Comparison of ENCODE assay signal across 6 cellular contexts in the genomic region with DNA sequence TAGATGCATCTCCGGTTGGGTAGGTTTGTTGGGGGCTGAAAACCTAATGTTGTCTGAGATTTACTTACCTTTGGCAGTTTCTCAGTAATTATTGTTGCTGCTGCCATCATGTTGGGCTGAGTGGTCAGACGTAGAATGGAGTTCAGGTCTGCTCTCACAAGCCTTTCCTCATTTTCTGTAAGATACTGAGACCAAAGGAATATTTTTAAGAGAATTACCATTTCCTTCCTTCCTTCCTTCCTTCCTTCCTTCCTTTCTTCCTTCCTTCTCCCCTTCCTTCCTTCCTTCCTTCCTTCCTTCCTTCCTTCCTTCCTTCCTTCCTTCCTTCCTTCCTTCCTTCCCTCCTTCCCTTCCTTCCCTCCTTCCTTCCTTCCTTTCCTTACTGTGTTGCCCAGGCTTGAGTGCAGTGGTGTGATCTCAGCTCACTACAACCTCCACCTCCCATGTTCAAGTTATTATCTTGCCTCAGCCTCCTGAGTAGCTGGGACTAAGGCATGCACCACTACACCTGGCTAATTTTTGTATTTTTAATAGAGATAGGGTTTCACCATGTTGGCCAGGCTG.
DNase-seq lines count a peak whose midpoint lies in the region; ATAC-seq, FAIRE-seq and TF ChIP-seq lines count a peak whose summit lies in the region.
"Not testable (repeated sequence)": the region's sequence is repeated elsewhere in the genome, so short reads cannot be mapped to it uniquely, and the experiment has no call there.

No MANE protein-coding gene starts in this region.

- not testable (repeated sequence) for H3K27me3 Mint-ChIP-seq in neural crest cell (ENCODE audit: low read depth)

- peaks cover 13% of the 10 kb centered on the region for H3K36me3 Mint-ChIP-seq in neural crest cell (ENCODE audit: low read depth)

- H3K9me3 Mint-ChIP-seq in neural crest cell, result not testable (repeated sequence)

- not testable (repeated sequence) for H3K27me3 ChIP-seq in A673 (replicated peaks; ENCODE audit: insufficient read depth, low read depth, low read length, poor library complexity); HepG2 (ENCODE audit: control insufficient read depth in 1 of 2, insufficient read depth in 2 of 2, low read length in 2 of 2); osteoblast (ENCODE audit: insufficient read depth, low read length)

- H3K4me3 ChIP-seq in A673 (ENCODE audit: low read depth, low read length, poor library complexity, severe bottlenecking); HEK293 (ENCODE audit: low read depth, low read length); SK-N-MC; HepG2 (replicated peaks in 1 of 3; ENCODE audit: insufficient read depth in 1 of 3, low read depth in 2 of 3, low read length in 3 of 3); osteoblast (ENCODE audit: insufficient read depth, low read length): not testable (repeated sequence)

- H3K4me3 Mint-ChIP-seq in neural crest cell, result not testable (repeated sequence)

- not testable (repeated sequence) for H2AFZ ChIP-seq in HepG2 (ENCODE audit: low read length); osteoblast (ENCODE audit: low read length)

- H3K4me2 ChIP-seq in HepG2 (ENCODE audit: low read depth, low read length); osteoblast (ENCODE audit: insufficient read depth, low read length): not testable (repeated sequence)

- H3K36me3 ChIP-seq in A673 (ENCODE audit: insufficient read depth, low read length, poor library complexity, severe bottlenecking); HEK293 (ENCODE audit: control insufficient read depth in 2 of 2, insufficient read depth in 1 of 2, low read length in 2 of 2); HepG2 (replicated peaks in 1 of 2; ENCODE audit: control insufficient read depth in 1 of 2, insufficient read depth in 2 of 2, low read length in 2 of 2); osteoblast (ENCODE audit: insufficient read depth, low read length): not testable (repeated sequence)
- peaks cover 22% of the 10 kb centered on the region for H3K36me3 ChIP-seq in SK-N-MC (ENCODE audit: insufficient read depth, low read length)

- in situ Hi-C loops in HepG2 (cut with HindIII; ENCODE audit: extremely low pct_ligation_motif_present, low pct_unique_long_range_greater_than_20kb), result not testable (repeated sequence)

- BruUV-seq in A673 (replicated peaks; lab: Mats Ljungman, UMichigan); HepG2 (replicated peaks; lab: Mats Ljungman, UMichigan): not testable (repeated sequence)

- not testable (repeated sequence) for FAIRE-seq in HepG2 (lab: Jason Lieb, UNC)

- H3K27ac Mint-ChIP-seq in neural crest cell (ENCODE audit: unreplicated experiment), result peak overlapping the region; percentile 51

- not testable (repeated sequence) for TF ChIP-seq EP300 in HepG2 (IDR thresholded peaks at IDR 0.05; ENCODE audit: low read depth in 2 of 2, low read length in 2 of 2); HepG2 (CRISPR knock-in tag; IDR thresholded peaks at IDR 0.05; ENCODE audit: borderline replicate concordance)

- DNase-seq in A673 (ENCODE audit: low spot score) (peak; percentile 88), osteoblast (ENCODE audit: insufficient read length, low spot score, missing footprints) (peak; percentile 10)
- DNase-seq in SK-N-MC (ENCODE audit: low read depth, low spot score); HepG2 (ENCODE audit: low spot score); neural crest cell (ENCODE audit: low read depth, low spot score): not testable (repeated sequence)

- WGBS in HepG2 (ENCODE audit: low lambda C conversion rate), result 92% methylated on average over 2 of the region's 2 CpGs

- H3K4me1 Mint-ChIP-seq in neural crest cell, result not testable (repeated sequence)

- intact Hi-C loops in A673 (cut with micrococcal nuclease; ENCODE audit: unreplicated experiment), result loop anchor here (1.0 to 10.0 kb wide), 5 partner anchors 118 to 837 kb away; partner anchors contain the start of genes E2F3 and SOX4
- intact Hi-C loops in HepG2 (cut with micrococcal nuclease; ENCODE audit: unreplicated experiment), result not testable (repeated sequence)

- CTCF ChIA-PET in A673 (lab: Charles Lee); HepG2 (lab: Yijun Ruan, JAX; ENCODE audit: low intra/inter-chr PET ratio, low total read pairs): not testable (repeated sequence)
- CTCF ChIA-PET in HEK293 (lab: Yijun Ruan, JAX), result interaction anchor here (0.6 kb wide), 1 partner anchor 334 kb away, joined by 3 read pairs; no protein-coding TSS in a partner anchor

- not testable (repeated sequence) for TF ChIP-seq CTCF in A673 (conservative IDR thresholded peaks at IDR 0.05; ENCODE audit: low read depth, low read length); HEK293 (tag by site-specific recombination; IDR thresholded peaks at IDR 0.05); HepG2 (CRISPR knock-in tag; IDR thresholded peaks at IDR 0.05); neural crest cell (conservative IDR thresholded peaks at IDR 0.05); osteoblast (IDR thresholded peaks at IDR 0.05; ENCODE audit: extremely low read depth, low read depth, low read length)

- not testable (repeated sequence) for TF ChIP-seq POLR2A in HepG2 (IDR thresholded peaks at IDR 0.05; ENCODE audit: insufficient read depth in 1 of 2, low read depth in 2 of 2, low read length in 2 of 2)

- peaks cover 45% of the 10 kb centered on the region for H3K4me1 ChIP-seq in A673 (ENCODE audit: insufficient read depth, low read length, poor library complexity, severe bottlenecking)
- not testable (repeated sequence) for H3K4me1 ChIP-seq in HEK293 (ENCODE audit: control insufficient read depth, insufficient read depth, low read length); HepG2 (ENCODE audit: insufficient read depth, low read length)
- H3K4me1 ChIP-seq in osteoblast (ENCODE audit: insufficient read depth, low read length), result peaks cover 21% of the 10 kb centered on the region

- ATAC-seq in HepG2, result not testable (repeated sequence)

- POLR2A ChIA-PET in A673 (lab: Charles Lee; ENCODE audit: low non-redundant PET), result interaction anchor here (0.6 kb wide), 1 partner anchor 433 kb away, joined by 5 read pairs; no protein-coding TSS in a partner anchor
- POLR2A ChIA-PET in HEK293 (lab: Yijun Ruan, JAX); HepG2 (lab: Yijun Ruan, JAX): not testable (repeated sequence)

- not testable (repeated sequence) for TF ChIP-seq RAD21 in HepG2 (CRISPR knock-in tag; IDR thresholded peaks at IDR 0.05)

- H3K9ac ChIP-seq in SK-N-MC (ENCODE audit: insufficient read length), result peak overlapping the region; percentile 59
- not testable (repeated sequence) for H3K9ac ChIP-seq in HepG2 (ENCODE audit: insufficient read depth, low read depth, low read length)

- not testable (repeated sequence) for H4K20me1 ChIP-seq in HepG2 (ENCODE audit: insufficient read depth, low read length); osteoblast (ENCODE audit: insufficient read depth, low read length)

- not testable (repeated sequence) for H3K79me2 ChIP-seq in HepG2 (ENCODE audit: insufficient read depth, low read length); osteoblast (ENCODE audit: insufficient read depth, low read length)

- not testable (repeated sequence) for H3K9me3 ChIP-seq in A673 (ENCODE audit: low read depth, low read length, poor library complexity, severe bottlenecking); HEK293 (ENCODE audit: control insufficient read depth, insufficient read depth, low read depth, low read length); SK-N-MC (ENCODE audit: low read depth, low read length); HepG2 (ENCODE audit: low read length); osteoblast (ENCODE audit: low read depth, low read length)

- H3K27ac ChIP-seq in A673 (ENCODE audit: low read depth, low read length, poor library complexity, severe bottlenecking) (peak overlapping the region; percentile 92), SK-N-MC (peak overlapping the region; percentile 98)
- H3K27ac ChIP-seq in HEK293 (ENCODE audit: extremely low read depth, low read depth, low read length); HepG2 (ENCODE audit: extremely low read length, insufficient read depth, low read length); osteoblast (ENCODE audit: low read depth, low read length): not testable (repeated sequence)

TF ChIP-seq in HEK293, 187 proteins besides CTCF, POLR2A, EP300 and RAD21:
- TF ChIP-seq ZNF366 (tag by site-specific recombination; conservative IDR thresholded peaks at IDR 0.05), result peak; percentile 81

TF ChIP-seq in HepG2, 621 proteins besides CTCF, POLR2A, EP300 and RAD21:
- TF ChIP-seq HNRNPK (IDR thresholded peaks at IDR 0.05; ENCODE audit: low read depth, low read length, poor library complexity, severe bottlenecking), result peak; percentile 59
TF ChIP-seq in HepG2: peak in this region for 1; not testable (repeated sequence) for 620.
